21 cellular contexts compared by ENCODE assay signal in genomic region chr15:66859688-66860253, GRCh38.
DNase-seq lines count a peak whose midpoint lies in the region; ATAC-seq and TF ChIP-seq lines count a peak whose summit lies in the region.
"Had no signal": no experiment of that assay in that cellular context is flagged by ENCODE, and none has a peak within 500 bp of the region (broad histone marks: within the 10 kb centered on the region; RNA-seq: fewer than 3 reads in every experiment).

No MANE protein-coding gene starts in this region.

- CTCF ChIA-PET in IMR-90 (lab: Yijun Ruan, JAX) = no interaction called here

- POLR2A ChIA-PET in IMR-90 (lab: Charles Lee; ENCODE audit: unreplicated experiment) = no interaction called here

- TF ChIP-seq RAD21 in IMR-90 (IDR thresholded peaks at IDR 0.05; ENCODE audit: low read length) = no peak

- peaks cover 12% of the 10 kb centered on the region for H3K36me3 Mint-ChIP-seq in endodermal cell (ENCODE audit: low read depth)

- TF ChIP-seq EP300 in sigmoid colon (IDR thresholded peaks at IDR 0.05) = no peak

- H4K20me1 ChIP-seq in IMR-90 (ENCODE audit: insufficient read depth, low read length) (peaks cover 9% of the 10 kb centered on the region; the same call in 1 of the 2 replicates), Karpas-422 (ENCODE audit: insufficient read depth, low read depth, low read length) (no peaks in the 10 kb centered on the region)
- H4K20me1 ChIP-seq: BLaER1 treated with 17β-estradiol and CSF1 and Interleukin-3, amounts not matched to agents 10 nM and 100 nM had no signal

- H3K9me3 ChIP-seq in IMR-90 (ENCODE audit: control insufficient read depth, insufficient read depth, low read length) (no peaks in the 10 kb centered on the region), endodermal cell (ENCODE audit: control insufficient read depth, low read length) (no peaks in the 10 kb centered on the region), sigmoid colon (no peaks in the 10 kb centered on the region), Karpas-422 (ENCODE audit: low read length) (no peaks in the 10 kb centered on the region)
- H3K9me3 ChIP-seq: BLaER1 treated with 17β-estradiol and CSF1 and Interleukin-3, amounts not matched to agents 10 nM and 100 nM had no signal

- H3K4ac ChIP-seq in IMR-90 (ENCODE audit: low read depth, low read length) = no peak overlapping the region

- no peak overlapping the region for H2AFZ ChIP-seq in IMR-90 (replicated peaks; ENCODE audit: low read length, poor library complexity)
- no peak overlapping the region for H2AFZ ChIP-seq in Karpas-422 (ENCODE audit: low read length)
- H2AFZ ChIP-seq: GM23338, PC-9 had no signal

- H3K27me3 ChIP-seq in IMR-90 (ENCODE audit: control insufficient read depth, insufficient read depth, low read length) (no peaks in the 10 kb centered on the region), endodermal cell (ENCODE audit: control insufficient read depth, insufficient read depth, low read length, poor library complexity, severe bottlenecking) (no peaks in the 10 kb centered on the region), sigmoid colon (no peaks in the 10 kb centered on the region), Karpas-422 (ENCODE audit: low read length) (0 out of 2 replicates have a peak, but pooled peaks cover 3% of the 10 kb centered on the region)
- H3K27me3 ChIP-seq: BLaER1 treated with 17β-estradiol and CSF1 and Interleukin-3, amounts not matched to agents 10 nM and 100 nM had no signal

- in situ Hi-C loops in IMR-90 (cut with MboI; ENCODE audit: low sequenced_read_pairs) = loop anchor here (25.0 kb wide), 1 partner anchor 497 kb away; the partner anchor contains the start of gene TIPIN

- H3K27me3 Mint-ChIP-seq in endodermal cell (ENCODE audit: insufficient read depth) = no peaks in the 10 kb centered on the region

- H4K91ac ChIP-seq in IMR-90 (ENCODE audit: insufficient read depth, low read depth, low read length) = no peak overlapping the region

- ATAC-seq in IMR-90 (ENCODE audit: low read depth) (no peak), GM21825 (IDR thresholded peaks at IDR 0.05; ENCODE audit: unreplicated experiment) (no peak), HG03175 (IDR thresholded peaks at IDR 0.05; ENCODE audit: unreplicated experiment) (no peak)
- ATAC-seq: GM23338, Right ventricle myocardium inferior had no signal

- dilution Hi-C loops in IMR-90 (cut with HindIII; ENCODE audit: low sequenced_read_pairs, unreplicated experiment) = no loop called here

- no peak overlapping the region for H3K4me3 Mint-ChIP-seq in endodermal cell
- H3K4me3 Mint-ChIP-seq: GM23338 had no signal

- no peak overlapping the region for H3K56ac ChIP-seq in IMR-90 (ENCODE audit: extremely low read depth, insufficient read depth, low read length)

- H3K36me3 ChIP-seq in IMR-90 (ENCODE audit: control insufficient read depth, insufficient read depth, low read length) (no peaks in the 10 kb centered on the region), endodermal cell (ENCODE audit: control insufficient read depth, insufficient read depth, low read length) (peaks cover 7% of the 10 kb centered on the region), sigmoid colon (no peaks in the 10 kb centered on the region), Karpas-422 (ENCODE audit: insufficient read depth, low read length) (no peaks in the 10 kb centered on the region)
- H3K36me3 ChIP-seq: BLaER1 treated with 17β-estradiol and CSF1 and Interleukin-3, amounts not matched to agents 10 nM and 100 nM had no signal

- intact Hi-C loops in IMR-90 (cut with micrococcal nuclease) (no loop called here), sigmoid colon (cut with DNase I) (no loop called here)

- peaks cover 5% of the 10 kb centered on the region; the same call in 1 of the 2 replicates for H3K9me1 ChIP-seq in IMR-90 (ENCODE audit: insufficient read depth, low read length)

- no peaks in the 10 kb centered on the region for H3K9me2 ChIP-seq in Karpas-422 (replicated peaks; ENCODE audit: insufficient read depth, low read length)

- H3K27ac Mint-ChIP-seq in endodermal cell = no peak overlapping the region
- H3K27ac Mint-ChIP-seq: GM23338 had no signal

- no peak for TF ChIP-seq POLR2A in IMR-90 (IDR thresholded peaks at IDR 0.05; ENCODE audit: low read depth, low read length)
- no peak for TF ChIP-seq POLR2A in sigmoid colon (IDR thresholded peaks at IDR 0.05)

- peaks cover 7% of the 10 kb centered on the region for H3K4me1 ChIP-seq in IMR-90 (ENCODE audit: control insufficient read depth, insufficient read depth, low read length)
- no peaks in the 10 kb centered on the region for H3K4me1 ChIP-seq in endodermal cell (ENCODE audit: control insufficient read depth, insufficient read depth, low read length)
- peaks cover 0 to 23% (median 3%) of the 10 kb centered on the region in 4 donors for H3K4me1 ChIP-seq in sigmoid colon
- peaks cover 6% of the 10 kb centered on the region for H3K4me1 ChIP-seq in Karpas-422 (ENCODE audit: low read length)

- H3K23ac ChIP-seq in IMR-90 (ENCODE audit: low read depth, low read length) = no peak overlapping the region

- H2BK20ac ChIP-seq in IMR-90 (ENCODE audit: low read depth, low read length) = no peak overlapping the region

- no peak overlapping the region for H4K8ac ChIP-seq in IMR-90 (ENCODE audit: low read depth in 2 of 2, low read length in 2 of 2)

- no peak for TF ChIP-seq CTCF in IMR-90 (conservative IDR thresholded peaks at IDR 0.05; ENCODE audit: low read depth, low read length)
- no peak for TF ChIP-seq CTCF in endodermal cell (conservative IDR thresholded peaks at IDR 0.05)
- no peak for TF ChIP-seq CTCF in sigmoid colon (IDR thresholded peaks at IDR 0.05)

- peak; percentile 32 for DNase-seq in activated CD8-positive, alpha-beta memory T cell treated with anti-CD3 and anti-CD28 coated beads for 24 hours
- DNase-seq in activated CD8-positive, alpha-beta memory T cell treated with anti-CD3 and anti-CD28 coated beads, Interleukin-2, amount 50 U/mL, for 4 hours = no peak
- no peak for DNase-seq in IMR-90
- peak; percentile 30 for DNase-seq in endodermal cell
- peak; percentile 40 for DNase-seq in sigmoid colon
- DNase-seq in Karpas-422 = no peak
- DNase-seq: KG1, NCI-H1092, NCI-H1694, NCI-H2107, NCI-H226, NCI-H748 treated with DMSO at 0.1 percent for 48 hours had no signal

- no peak overlapping the region for H2AK5ac ChIP-seq in IMR-90 (ENCODE audit: low read depth, low read length)

- no peak overlapping the region for H2BK120ac ChIP-seq in IMR-90 (ENCODE audit: low read depth, low read length)

- WGBS in IMR-90 (ENCODE audit: extremely low coverage in 2 of 2, insufficient read length in 1 of 2), 2 experiments = 100% methylated on average over 1 of the region's 8 CpGs; no CpG with 5 or more reads in 1 of the 2 experiments
- WGBS in endodermal cell (ENCODE audit: insufficient coverage in 1 of 2, insufficient read length in 1 of 2), 2 experiments = 82 to 92% methylated on average over 5 to 8 of the region's 8 CpGs
- WGBS in sigmoid colon, 2 donors = 85 to 91% methylated on average over 8 of the region's 8 CpGs

- no peak overlapping the region for H2BK15ac ChIP-seq in IMR-90 (ENCODE audit: low read depth, low read length)

- H3K9ac ChIP-seq in IMR-90 (ENCODE audit: low read depth, low read length) = no peak overlapping the region
- no peak overlapping the region for H3K9ac ChIP-seq in endodermal cell (ENCODE audit: extremely low read depth, low read length, poor library complexity, severe bottlenecking)
- no peak overlapping the region for H3K9ac ChIP-seq in Karpas-422 (ENCODE audit: low read length)
- H3K9ac ChIP-seq: BLaER1 treated with 17β-estradiol and CSF1 and Interleukin-3, amounts not matched to agents 10 nM and 100 nM had no signal

- H3K27ac ChIP-seq in IMR-90 (ENCODE audit: insufficient read depth, low read length) = no peak overlapping the region
- H3K27ac ChIP-seq in endodermal cell (ENCODE audit: low read depth, low read length) = no peak overlapping the region
- no peak overlapping the region for H3K27ac ChIP-seq in sigmoid colon
- H3K27ac ChIP-seq in Karpas-422 (ENCODE audit: low read length) = no peak overlapping the region
- H3K27ac ChIP-seq: 22Rv1; BLaER1 treated with 17β-estradiol and CSF1 and Interleukin-3, amounts not matched to agents 10 nM and 100 nM; HL-60; PC-9; SK-N-MC had no signal

- no peaks in the 10 kb centered on the region for H3K9me3 Mint-ChIP-seq in endodermal cell
- H3K9me3 Mint-ChIP-seq: GM23338 had no signal

- H3K4me1 Mint-ChIP-seq in endodermal cell = peaks cover 6% of the 10 kb centered on the region

- H3K4me3 ChIP-seq in IMR-90 (ENCODE audit: insufficient read depth, low read depth, low read length) (no peak overlapping the region), endodermal cell (ENCODE audit: low read length) (no peak overlapping the region), sigmoid colon (no peak overlapping the region), Karpas-422 (ENCODE audit: low read length) (no peak overlapping the region)
- H3K4me3 ChIP-seq: BLaER1 treated with 17β-estradiol and CSF1 and Interleukin-3, amounts not matched to agents 10 nM and 100 nM; GM23338; PC-9; SK-N-MC had no signal

- no peaks in the 10 kb centered on the region for H3K79me2 ChIP-seq in Karpas-422 (ENCODE audit: low read length)

- H2BK5ac ChIP-seq in IMR-90 (ENCODE audit: low read depth, low read length, poor library complexity, severe bottlenecking) = no peak overlapping the region

- H3K79me1 ChIP-seq in IMR-90 (ENCODE audit: low read depth in 1 of 2, low read length in 2 of 2) = peaks cover 6 to 32% of the 10 kb centered on the region in 2 experiments; a peak in 2 of 4 replicates

- H4K5ac ChIP-seq in IMR-90 (ENCODE audit: low read depth, low read length) = no peak overlapping the region

- no peak overlapping the region for H3K14ac ChIP-seq in IMR-90 (replicated peaks; ENCODE audit: low read depth, low read length)

- H2AK9ac ChIP-seq in IMR-90 (replicated peaks; ENCODE audit: low read depth, low read length, poor library complexity) = peak overlapping the region; percentile 12

- H3K4me2 ChIP-seq in IMR-90 (ENCODE audit: low read depth, low read length) = no peak overlapping the region
- H3K4me2 ChIP-seq in Karpas-422 (ENCODE audit: low read depth, low read length, poor library complexity, severe bottlenecking) = no peak overlapping the region
- H3K4me2 ChIP-seq: BLaER1 treated with 17β-estradiol and CSF1 and Interleukin-3, amounts not matched to agents 10 nM and 100 nM; GM23338; PC-9 had no signal

- no peak overlapping the region for H3K18ac ChIP-seq in IMR-90 (ENCODE audit: low read depth, low read length)

- BruUV-seq in IMR-90 (replicated peaks; lab: Mats Ljungman, UMichigan) = no TSS peak

TF ChIP-seq in IMR-90, 13 proteins besides CTCF, POLR2A, EP300 and RAD21:
- no peak for TF ChIP-seq FOS (IDR thresholded peaks at IDR 0.05; ENCODE audit: low read depth, low read length)
- no peak for TF ChIP-seq BHLHE40 (IDR thresholded peaks at IDR 0.05; ENCODE audit: low read depth, low read length)
- TF ChIP-seq MXI1 (IDR thresholded peaks at IDR 0.05; ENCODE audit: borderline replicate concordance, low read depth, low read length) = no peak
- TF ChIP-seq CEBPB (IDR thresholded peaks at IDR 0.05; ENCODE audit: low read depth, low read length) = no peak

Comparison
In these comparisons a context has a peak if more than half of its experiments do, and no peak if none do; other contexts are left out.
1. DNase-seq: peak in activated CD8-positive, alpha-beta memory T cell treated with anti-CD3 and anti-CD28 coated beads for 24 hours (single experiment), endodermal cell (single experiment) and sigmoid colon (single experiment); none in activated CD8-positive, alpha-beta memory T cell treated with anti-CD3 and anti-CD28 coated beads, Interleukin-2, amount 50 U/mL, for 4 hours (single experiment), IMR-90 (single experiment) and Karpas-422 (single experiment).